1 cellular context compared by ENCODE assay signal in the genomic region with DNA sequence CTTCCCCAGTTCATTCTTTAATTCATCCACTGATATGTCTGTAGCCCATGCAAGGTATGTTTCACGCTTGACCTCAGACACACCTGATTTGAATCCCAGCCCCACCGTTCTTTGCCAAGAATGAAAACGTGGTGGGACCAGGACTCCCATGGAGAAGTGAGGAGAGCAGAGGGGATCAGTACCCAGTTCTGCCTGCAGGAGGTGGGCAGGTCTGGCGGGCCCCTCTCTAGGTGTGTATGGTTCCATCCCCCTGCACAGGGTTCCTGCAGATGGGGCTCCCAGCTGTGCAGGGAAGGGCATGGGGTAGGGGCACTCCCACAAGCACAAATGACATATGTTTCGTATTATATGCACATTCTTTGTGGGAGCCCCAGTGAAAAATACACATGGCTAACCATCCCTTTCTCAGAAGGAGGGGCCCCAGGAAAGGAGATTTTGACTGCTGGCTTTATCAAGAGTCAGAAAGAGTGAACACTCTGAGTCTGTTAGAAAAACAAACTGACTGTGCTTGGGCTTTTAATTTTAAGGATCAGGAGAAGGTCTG.
TF ChIP-seq lines count a peak whose summit lies in the region.

No MANE protein-coding gene starts in this region.

TF ChIP-seq in K562, 482 proteins besides CTCF, POLR2A, EP300 and RAD21 (continued from another document):
- TF ChIP-seq, protein P1, sequence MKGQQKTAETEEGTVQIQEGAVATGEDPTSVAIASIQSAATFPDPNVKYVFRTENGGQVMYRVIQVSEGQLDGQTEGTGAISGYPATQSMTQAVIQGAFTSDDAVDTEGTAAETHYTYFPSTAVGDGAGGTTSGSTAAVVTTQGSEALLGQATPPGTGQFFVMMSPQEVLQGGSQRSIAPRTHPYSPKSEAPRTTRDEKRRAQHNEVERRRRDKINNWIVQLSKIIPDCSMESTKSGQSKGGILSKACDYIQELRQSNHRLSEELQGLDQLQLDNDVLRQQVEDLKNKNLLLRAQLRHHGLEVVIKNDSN (CRISPR knock-in tag; IDR thresholded peaks at IDR 0.05): no peak
- TF ChIP-seq, protein P2, sequence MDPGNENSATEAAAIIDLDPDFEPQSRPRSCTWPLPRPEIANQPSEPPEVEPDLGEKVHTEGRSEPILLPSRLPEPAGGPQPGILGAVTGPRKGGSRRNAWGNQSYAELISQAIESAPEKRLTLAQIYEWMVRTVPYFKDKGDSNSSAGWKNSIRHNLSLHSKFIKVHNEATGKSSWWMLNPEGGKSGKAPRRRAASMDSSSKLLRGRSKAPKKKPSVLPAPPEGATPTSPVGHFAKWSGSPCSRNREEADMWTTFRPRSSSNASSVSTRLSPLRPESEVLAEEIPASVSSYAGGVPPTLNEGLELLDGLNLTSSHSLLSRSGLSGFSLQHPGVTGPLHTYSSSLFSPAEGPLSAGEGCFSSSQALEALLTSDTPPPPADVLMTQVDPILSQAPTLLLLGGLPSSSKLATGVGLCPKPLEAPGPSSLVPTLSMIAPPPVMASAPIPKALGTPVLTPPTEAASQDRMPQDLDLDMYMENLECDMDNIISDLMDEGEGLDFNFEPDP (CRISPR knock-in tag; IDR thresholded peaks at IDR 0.05): no peak
- TF ChIP-seq, protein P3, sequence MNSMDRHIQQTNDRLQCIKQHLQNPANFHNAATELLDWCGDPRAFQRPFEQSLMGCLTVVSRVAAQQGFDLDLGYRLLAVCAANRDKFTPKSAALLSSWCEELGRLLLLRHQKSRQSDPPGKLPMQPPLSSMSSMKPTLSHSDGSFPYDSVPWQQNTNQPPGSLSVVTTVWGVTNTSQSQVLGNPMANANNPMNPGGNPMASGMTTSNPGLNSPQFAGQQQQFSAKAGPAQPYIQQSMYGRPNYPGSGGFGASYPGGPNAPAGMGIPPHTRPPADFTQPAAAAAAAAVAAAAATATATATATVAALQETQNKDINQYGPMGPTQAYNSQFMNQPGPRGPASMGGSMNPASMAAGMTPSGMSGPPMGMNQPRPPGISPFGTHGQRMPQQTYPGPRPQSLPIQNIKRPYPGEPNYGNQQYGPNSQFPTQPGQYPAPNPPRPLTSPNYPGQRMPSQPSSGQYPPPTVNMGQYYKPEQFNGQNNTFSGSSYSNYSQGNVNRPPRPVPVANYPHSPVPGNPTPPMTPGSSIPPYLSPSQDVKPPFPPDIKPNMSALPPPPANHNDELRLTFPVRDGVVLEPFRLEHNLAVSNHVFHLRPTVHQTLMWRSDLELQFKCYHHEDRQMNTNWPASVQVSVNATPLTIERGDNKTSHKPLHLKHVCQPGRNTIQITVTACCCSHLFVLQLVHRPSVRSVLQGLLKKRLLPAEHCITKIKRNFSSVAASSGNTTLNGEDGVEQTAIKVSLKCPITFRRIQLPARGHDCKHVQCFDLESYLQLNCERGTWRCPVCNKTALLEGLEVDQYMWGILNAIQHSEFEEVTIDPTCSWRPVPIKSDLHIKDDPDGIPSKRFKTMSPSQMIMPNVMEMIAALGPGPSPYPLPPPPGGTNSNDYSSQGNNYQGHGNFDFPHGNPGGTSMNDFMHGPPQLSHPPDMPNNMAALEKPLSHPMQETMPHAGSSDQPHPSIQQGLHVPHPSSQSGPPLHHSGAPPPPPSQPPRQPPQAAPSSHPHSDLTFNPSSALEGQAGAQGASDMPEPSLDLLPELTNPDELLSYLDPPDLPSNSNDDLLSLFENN (IDR thresholded peaks at IDR 0.05; ENCODE audit: low read depth in 2 of 2, low read length in 2 of 2): no peak
- TF ChIP-seq DPF2 (IDR thresholded peaks at IDR 0.05): no peak
